4 cellular contexts compared by ENCODE assay signal in genomic region chr1:108467155-108467554, GRCh38. TPM values are rescaled to one million over a fixed set of nuclear protein-coding genes. Genes with fewer than 3 reads are reported as not detected.
"Had no signal": no experiment of that assay in that cellular context is flagged by ENCODE, and none has a peak within 500 bp of the region (broad histone marks: within the 10 kb centered on the region; RNA-seq: fewer than 3 reads in every experiment).

No MANE protein-coding gene starts in this region.

RNA-seq across cellular contexts. Expression of gene NBPF6, which starts 17.0 kb away (rescaled TPM):
- total RNA-seq: LHCN-M2, M059J, MCF 10A, NCI-H460 had no signal
